In genomic region chr4:22345678-22346077, GRCh38 we compare ENCODE assay signal across 22 cellular contexts.
"Had no signal": no experiment of that assay in that cellular context is flagged by ENCODE, and none has a peak within 500 bp of the region (broad histone marks: within the 10 kb centered on the region; RNA-seq: fewer than 3 reads in every experiment).

No MANE protein-coding gene starts in this region.

- H3K27me3 ChIP-seq: body of pancreas, dorsolateral prefrontal cortex, neural progenitor cell, thyroid gland had no signal

- H3K9me3 ChIP-seq: body of pancreas, mucosa of descending colon, psoas muscle, thyroid gland had no signal

- H3K36me3 ChIP-seq: neural progenitor cell, thyroid gland had no signal

- H3K4me1 ChIP-seq: body of pancreas, neural progenitor cell, psoas muscle, thyroid gland had no signal

- ATAC-seq: activated T-cell treated with anti-CD3 and anti-CD28 coated beads, Interleukin-2, amount 50 U/mL, for 4 hours; body of pancreas; left lobe of liver; mucosa of descending colon; naive thymus-derived CD4-positive, alpha-beta T cell; psoas muscle; sciatic nerve; stimulated activated memory B cell treated with anti-CD40 and anti-IgM and Interleukin-4, amounts not matched to agents 10 μg/mL and 1 μg/mL and 100 μg/mL, for 72 hours had no signal

- DNase-seq: activated B cell treated with CpG ODN at 0.5 μM for 24 hours; activated CD4-positive, alpha-beta T cell treated with anti-CD3 and anti-CD28 coated beads, Interleukin-2, amount 50 U/mL, for 1 hour; activated CD8-positive, alpha-beta memory T cell treated with anti-CD3 and anti-CD28 coated beads, Interleukin-2, amount 50 U/mL, for 4 hours; activated naive CD4-positive, alpha-beta T cell treated with anti-CD3 and anti-CD28 coated beads for 36 hours; activated T-cell treated with anti-CD3 and anti-CD28 coated beads, Interleukin-2, amount 50 U/mL, for 4 hours; body of pancreas; foreskin fibroblast; glutamatergic neuron; kidney; mammary epithelial cell; mucosa of descending colon; naive thymus-derived CD4-positive, alpha-beta T cell; psoas muscle; stimulated activated CD4-positive, alpha-beta T cell treated with anti-CD3 and anti-CD28 coated beads, Interleukin-4, amount 100 ng/mL, for 4 hours; thyroid gland had no signal

- H3K4me3 ChIP-seq: body of pancreas, dorsolateral prefrontal cortex, mucosa of descending colon, neural progenitor cell, psoas muscle, smooth muscle cell, thyroid gland had no signal

- H3K27ac ChIP-seq: body of pancreas, epithelial cell of prostate, neural progenitor cell, psoas muscle, thyroid gland had no signal
